Comparison of ENCODE assay signal across 1 cellular context in genomic region chr2:99609851-99610381, GRCh38.
TF ChIP-seq lines count a peak whose summit lies in the region.

No MANE protein-coding gene starts in this region.

TF ChIP-seq in K562, 482 proteins besides CTCF, POLR2A, EP300 and RAD21 (continued from another document):
- TF ChIP-seq MED1 (CRISPR knock-in tag; IDR thresholded peaks at IDR 0.05; ENCODE audit: borderline replicate concordance) (no peak), ZNF277 (CRISPR knock-in tag; IDR thresholded peaks at IDR 0.05; ENCODE audit: borderline replicate concordance) (no peak), ZEB2 (IDR thresholded peaks at IDR 0.05) (peak; percentile 51; the same call in 1 of the 2 replicates), SMAD3 (CRISPR knock-in tag; conservative IDR thresholded peaks at IDR 0.05) (peak; percentile 65; the same call in 1 of the 2 replicates), TCF3 (CRISPR knock-in tag; IDR thresholded peaks at IDR 0.05) (peak; percentile 93), GABPB2 (CRISPR knock-in tag; conservative IDR thresholded peaks at IDR 0.05) (no peak), HOMEZ (CRISPR knock-in tag; IDR thresholded peaks at IDR 0.05) (no peak), NR2C1 (IDR thresholded peaks at IDR 0.05) (peak; percentile 74), NR2C1 (tag; IDR thresholded peaks at IDR 0.05) (peak; percentile 83), ATF3 (IDR thresholded peaks at IDR 0.05) (peak; percentile 63), ATF3 (CRISPR knock-in tag; conservative IDR thresholded peaks at IDR 0.05) (no peak), KDM1A (IDR thresholded peaks at IDR 0.05) (peak; percentile 76 to 79), SIN3B (IDR thresholded peaks at IDR 0.05; ENCODE audit: low read depth) (no peak), ZNF639 (CRISPR knock-in tag; conservative IDR thresholded peaks at IDR 0.05 in 1 of 2, IDR thresholded peaks at IDR 0.05 in 1 of 2) (peak in 1 of 2 experiments; percentile 87; a peak in 2 of 4 replicates)
- TF ChIP-seq, protein P1, sequence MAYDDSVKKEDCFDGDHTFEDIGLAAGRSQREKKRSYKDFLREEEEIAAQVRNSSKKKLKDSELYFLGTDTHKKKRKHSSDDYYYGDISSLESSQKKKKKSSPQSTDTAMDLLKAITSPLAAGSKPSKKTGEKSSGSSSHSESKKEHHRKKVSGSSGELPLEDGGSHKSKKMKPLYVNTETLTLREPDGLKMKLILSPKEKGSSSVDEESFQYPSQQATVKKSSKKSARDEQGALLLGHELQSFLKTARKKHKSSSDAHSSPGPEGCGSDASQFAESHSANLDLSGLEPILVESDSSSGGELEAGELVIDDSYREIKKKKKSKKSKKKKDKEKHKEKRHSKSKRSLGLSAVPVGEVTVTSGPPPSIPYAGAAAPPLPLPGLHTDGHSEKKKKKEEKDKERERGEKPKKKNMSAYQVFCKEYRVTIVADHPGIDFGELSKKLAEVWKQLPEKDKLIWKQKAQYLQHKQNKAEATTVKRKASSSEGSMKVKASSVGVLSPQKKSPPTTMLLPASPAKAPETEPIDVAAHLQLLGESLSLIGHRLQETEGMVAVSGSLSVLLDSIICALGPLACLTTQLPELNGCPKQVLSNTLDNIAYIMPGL (CRISPR knock-in tag; IDR thresholded peaks at IDR 0.05): no peak
- TF ChIP-seq, protein P2, sequence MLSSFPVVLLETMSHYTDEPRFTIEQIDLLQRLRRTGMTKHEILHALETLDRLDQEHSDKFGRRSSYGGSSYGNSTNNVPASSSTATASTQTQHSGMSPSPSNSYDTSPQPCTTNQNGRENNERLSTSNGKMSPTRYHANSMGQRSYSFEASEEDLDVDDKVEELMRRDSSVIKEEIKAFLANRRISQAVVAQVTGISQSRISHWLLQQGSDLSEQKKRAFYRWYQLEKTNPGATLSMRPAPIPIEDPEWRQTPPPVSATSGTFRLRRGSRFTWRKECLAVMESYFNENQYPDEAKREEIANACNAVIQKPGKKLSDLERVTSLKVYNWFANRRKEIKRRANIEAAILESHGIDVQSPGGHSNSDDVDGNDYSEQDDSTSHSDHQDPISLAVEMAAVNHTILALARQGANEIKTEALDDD (IDR thresholded peaks at IDR 0.05): peak; percentile 70
